34 cellular contexts compared by ENCODE assay signal in genomic region chr2:158569284-158569683, GRCh38.
DNase-seq lines count a peak whose midpoint lies in the region; ATAC-seq, FAIRE-seq and TF ChIP-seq lines count a peak whose summit lies in the region.
"Had no signal": no experiment of that assay in that cellular context is flagged by ENCODE, and none has a peak within 500 bp of the region (broad histone marks: within the 10 kb centered on the region; RNA-seq: fewer than 3 reads in every experiment).

No MANE protein-coding gene starts in this region.

- TF ChIP-seq RAD21 in HepG2 (CRISPR knock-in tag; IDR thresholded peaks at IDR 0.05), result no peak
- no peak for TF ChIP-seq RAD21 in A549 (conservative IDR thresholded peaks at IDR 0.05 in 1 of 2, IDR thresholded peaks at IDR 0.05 in 1 of 2)
- no peak for TF ChIP-seq RAD21 in IMR-90 (IDR thresholded peaks at IDR 0.05; ENCODE audit: low read length)
- TF ChIP-seq RAD21 in K562 (CRISPR knock-in tag; conservative IDR thresholded peaks at IDR 0.05 in 1 of 2, IDR thresholded peaks at IDR 0.05 in 1 of 2), result no peak

- TF ChIP-seq CTCF in HepG2 (CRISPR knock-in tag; IDR thresholded peaks at IDR 0.05) (no peak), right lobe of liver (IDR thresholded peaks at IDR 0.05) (no peak), A549 (IDR thresholded peaks at IDR 0.05) (no peak), IMR-90 (conservative IDR thresholded peaks at IDR 0.05; ENCODE audit: low read depth, low read length) (no peak), K562 (IDR thresholded peaks at IDR 0.05 in 2 of 3, conservative IDR thresholded peaks at IDR 0.05 in 1 of 3; ENCODE audit: insufficient read depth in 2 of 3, low read depth in 1 of 3, low read length in 3 of 3) (no peak)

- CTCF ChIA-PET in HepG2 (lab: Yijun Ruan, JAX; ENCODE audit: low intra/inter-chr PET ratio, low total read pairs), result no interaction called here
- CTCF ChIA-PET in A549 (lab: Yijun Ruan, JAX), result no interaction called here
- CTCF ChIA-PET in IMR-90 (lab: Yijun Ruan, JAX), result no interaction called here
- CTCF ChIA-PET in K562 (lab: Yijun Ruan, JAX; ENCODE audit: low intra/inter-chr PET ratio), result no interaction called here

- peaks cover 0 to 3% of the 10 kb centered on the region in 2 experiments; a peak in 1 of 4 replicates for H3K79me1 ChIP-seq in IMR-90 (ENCODE audit: low read depth in 1 of 2, low read length in 2 of 2)

- POLR2A ChIA-PET in HepG2 (lab: Yijun Ruan, JAX), result no interaction called here
- POLR2A ChIA-PET in A549 (lab: Yijun Ruan, JAX), result no interaction called here
- POLR2A ChIA-PET in IMR-90 (lab: Charles Lee; ENCODE audit: unreplicated experiment), result no interaction called here
- POLR2A ChIA-PET in K562 (lab: Yijun Ruan, JAX), result interaction anchor here (1.0 kb wide), 1 partner anchor 10 kb away, joined by 3 read pairs; no protein-coding TSS in a partner anchor

- no peak for TF ChIP-seq EP300 in HepG2 (IDR thresholded peaks at IDR 0.05; ENCODE audit: low read depth in 2 of 2, low read length in 2 of 2)
- TF ChIP-seq EP300 in HepG2 (CRISPR knock-in tag; IDR thresholded peaks at IDR 0.05; ENCODE audit: borderline replicate concordance), result no peak
- no peak for TF ChIP-seq EP300 in A549 (IDR thresholded peaks at IDR 0.05)
- TF ChIP-seq EP300 in K562 (IDR thresholded peaks at IDR 0.05; ENCODE audit: low read length), result no peak

- H2BK5ac ChIP-seq in IMR-90 (ENCODE audit: low read depth, low read length, poor library complexity, severe bottlenecking), result no peak overlapping the region

- H3K9me3 ChIP-seq in HepG2 (ENCODE audit: low read length), result no peaks in the 10 kb centered on the region
- H3K9me3 ChIP-seq in right lobe of liver, result no peaks in the 10 kb centered on the region
- H3K9me3 ChIP-seq in A549, result no peaks in the 10 kb centered on the region
- no peaks in the 10 kb centered on the region for H3K9me3 ChIP-seq in IMR-90 (ENCODE audit: control insufficient read depth, insufficient read depth, low read length)
- 0 out of 2 replicates have a peak, but pooled peaks cover 2% of the 10 kb centered on the region for H3K9me3 ChIP-seq in K562 (replicated peaks; ENCODE audit: control insufficient read depth, insufficient read depth, low read depth, low read length)
- H3K9me3 ChIP-seq: BE2C, Caco-2 had no signal

- no peak overlapping the region for H2BK20ac ChIP-seq in IMR-90 (ENCODE audit: low read depth, low read length)

- no peak overlapping the region for H3K4ac ChIP-seq in IMR-90 (ENCODE audit: low read depth, low read length)

- no peak overlapping the region for H4K91ac ChIP-seq in IMR-90 (ENCODE audit: insufficient read depth, low read depth, low read length)

- no peak overlapping the region for H3K9ac ChIP-seq in HepG2 (ENCODE audit: insufficient read depth, low read depth, low read length)
- H3K9ac ChIP-seq in IMR-90 (ENCODE audit: low read depth, low read length), result no peak overlapping the region
- no peak overlapping the region for H3K9ac ChIP-seq in K562 (ENCODE audit: insufficient read depth in 1 of 2, low read depth in 2 of 2, low read length in 2 of 2)
- H3K9ac ChIP-seq: BLaER1; BLaER1 treated with 17β-estradiol and CSF1 and Interleukin-3, amounts not matched to agents 10 nM and 100 nM had no signal

- H2AFZ ChIP-seq in HepG2 (ENCODE audit: low read length) (no peak overlapping the region), IMR-90 (replicated peaks; ENCODE audit: low read length, poor library complexity) (no peak overlapping the region), K562 (ENCODE audit: low read depth, low read length) (no peak overlapping the region)

- H3K36me3 ChIP-seq in HepG2 (replicated peaks in 1 of 2; ENCODE audit: control insufficient read depth in 1 of 2, insufficient read depth in 2 of 2, low read length in 2 of 2) (peaks cover 0 to 2% of the 10 kb centered on the region in 2 experiments; a peak in 4 of 5 replicates), right lobe of liver (no peaks in the 10 kb centered on the region), IMR-90 (ENCODE audit: control insufficient read depth, insufficient read depth, low read length) (no peaks in the 10 kb centered on the region), K562 (ENCODE audit: control insufficient read depth, insufficient read depth, low read length) (0 out of 3 replicates have a peak, but pooled peaks cover 2% of the 10 kb centered on the region)
- H3K36me3 ChIP-seq: BE2C; BLaER1; BLaER1 treated with 17β-estradiol and CSF1 and Interleukin-3, amounts not matched to agents 10 nM and 100 nM had no signal

- no peak overlapping the region for H2AK5ac ChIP-seq in IMR-90 (ENCODE audit: low read depth, low read length)

- H3K27me3 ChIP-seq in HepG2 (ENCODE audit: control insufficient read depth in 1 of 2, insufficient read depth in 2 of 2, low read length in 2 of 2) (no peaks in the 10 kb centered on the region), right lobe of liver (no peaks in the 10 kb centered on the region), IMR-90 (ENCODE audit: control insufficient read depth, insufficient read depth, low read length) (no peaks in the 10 kb centered on the region), K562 (ENCODE audit: control insufficient read depth in 2 of 2, insufficient read depth in 2 of 2, low read length in 2 of 2) (no peaks in the 10 kb centered on the region)
- H3K27me3 ChIP-seq: BE2C; BLaER1; BLaER1 treated with 17β-estradiol and CSF1 and Interleukin-3, amounts not matched to agents 10 nM and 100 nM had no signal

- H3K4me1 ChIP-seq in HepG2 (ENCODE audit: insufficient read depth, low read length), result no peaks in the 10 kb centered on the region
- H3K4me1 ChIP-seq in right lobe of liver, result no peaks in the 10 kb centered on the region
- H3K4me1 ChIP-seq in A549, result no peaks in the 10 kb centered on the region
- no peaks in the 10 kb centered on the region for H3K4me1 ChIP-seq in IMR-90 (ENCODE audit: control insufficient read depth, insufficient read depth, low read length)
- no peaks in the 10 kb centered on the region for H3K4me1 ChIP-seq in K562 (replicated peaks in 1 of 2; ENCODE audit: control insufficient read depth in 2 of 2, insufficient read depth in 2 of 2, low read length in 2 of 2)
- H3K4me1 ChIP-seq: BE2C; BLaER1; BLaER1 treated with 17β-estradiol and CSF1 and Interleukin-3, amounts not matched to agents 10 nM and 100 nM; Caco-2 had no signal

- H3K27ac ChIP-seq in HepG2 (ENCODE audit: extremely low read length, insufficient read depth, low read length) (no peak overlapping the region), right lobe of liver (no peak overlapping the region), A549 (no peak overlapping the region), IMR-90 (ENCODE audit: insufficient read depth, low read length) (no peak overlapping the region), K562 (ENCODE audit: extremely low read depth, low read depth, low read length) (no peak overlapping the region)
- H3K27ac ChIP-seq: 22Rv1; BLaER1; BLaER1 treated with 17β-estradiol and CSF1 and Interleukin-3, amounts not matched to agents 10 nM and 100 nM; C4-2B had no signal

- H3K4me3 ChIP-seq in HepG2 (replicated peaks in 1 of 3; ENCODE audit: insufficient read depth in 1 of 3, low read depth in 2 of 3, low read length in 3 of 3) (no peak overlapping the region), right lobe of liver (no peak overlapping the region), A549 (no peak overlapping the region), IMR-90 (ENCODE audit: insufficient read depth, low read depth, low read length) (no peak overlapping the region), K562 (no peak overlapping the region)
- H3K4me3 ChIP-seq: BLaER1; BLaER1 treated with 17β-estradiol and CSF1 and Interleukin-3, amounts not matched to agents 10 nM and 100 nM had no signal

- intact Hi-C loops in HepG2 (cut with micrococcal nuclease; ENCODE audit: unreplicated experiment), result no loop called here
- intact Hi-C loops in right lobe of liver (cut with DNase I), result no loop called here
- intact Hi-C loops in IMR-90 (cut with micrococcal nuclease), result no loop called here
- intact Hi-C loops in K562 (cut with micrococcal nuclease), result no loop called here

- no peak overlapping the region for H2BK120ac ChIP-seq in IMR-90 (ENCODE audit: low read depth, low read length)

- H3K79me2 ChIP-seq in HepG2 (ENCODE audit: insufficient read depth, low read length) (peaks cover 11% of the 10 kb centered on the region), K562 (ENCODE audit: control insufficient read depth, insufficient read depth, low read length) (no peaks in the 10 kb centered on the region; the same call in 2 of the 3 replicates)

- DNase-seq in HepG2 (ENCODE audit: low spot score) (no peak), right lobe of liver (no peak), A549 (ENCODE audit: low read depth in 1 of 2, low spot score in 1 of 2) (no peak), IMR-90 (no peak), K562 (ENCODE audit: extremely low read depth in 1 of 4, low spot score in 3 of 4) (no peak), HuH-7.5 (ENCODE audit: low spot score) (no peak), HT-29 (ENCODE audit: low spot score) (no peak)
- DNase-seq: 8988T; ACHN; AML-193; BE2C; C1 segment of cervical spinal cord; Caco-2; Calu3; CD4-positive, alpha-beta memory T cell; CD4-positive, alpha-beta T cell; CD4-positive, CD25-positive, alpha-beta regulatory T cell; CD8-positive, alpha-beta memory T cell; CD8-positive, alpha-beta T cell; COR-L47; DMS 273 treated with DMSO at 0.1 percent for 48 hours; DMS153; DMS53; DMS79; DMS79 treated with DMSO at 0.1 percent for 48 hours; DND-41; EL had no signal

- H4K20me1 ChIP-seq in HepG2 (ENCODE audit: insufficient read depth, low read length), result peaks cover 3% of the 10 kb centered on the region; the same call in 1 of the 2 replicates
- H4K20me1 ChIP-seq in IMR-90 (ENCODE audit: insufficient read depth, low read length), result no peaks in the 10 kb centered on the region
- H4K20me1 ChIP-seq in K562 (replicated peaks; ENCODE audit: control insufficient read depth, insufficient read depth, low read length), result no peaks in the 10 kb centered on the region
- H4K20me1 ChIP-seq: BLaER1; BLaER1 treated with 17β-estradiol and CSF1 and Interleukin-3, amounts not matched to agents 10 nM and 100 nM had no signal

- in situ Hi-C loops in HepG2 (cut with HindIII; ENCODE audit: extremely low pct_ligation_motif_present, low pct_unique_long_range_greater_than_20kb) (no loop called here), IMR-90 (cut with MboI; ENCODE audit: low sequenced_read_pairs) (no loop called here), K562 (cut with MboI) (no loop called here)

- H3K4me2 ChIP-seq in HepG2 (ENCODE audit: low read depth, low read length) (no peak overlapping the region), A549 (no peak overlapping the region), IMR-90 (ENCODE audit: low read depth, low read length) (no peak overlapping the region), K562 (ENCODE audit: insufficient read depth, low read length) (no peak overlapping the region)
- H3K4me2 ChIP-seq: BLaER1; BLaER1 treated with 17β-estradiol and CSF1 and Interleukin-3, amounts not matched to agents 10 nM and 100 nM had no signal

- H3K23ac ChIP-seq in IMR-90 (ENCODE audit: low read depth, low read length), result no peak overlapping the region

- no peak overlapping the region for H3K18ac ChIP-seq in IMR-90 (ENCODE audit: low read depth, low read length)

- no peak for TF ChIP-seq POLR2A in HepG2 (IDR thresholded peaks at IDR 0.05; ENCODE audit: insufficient read depth in 1 of 2, low read depth in 2 of 2, low read length in 2 of 2)
- no peak for TF ChIP-seq POLR2A in right lobe of liver (IDR thresholded peaks at IDR 0.05)
- no peak for TF ChIP-seq POLR2A in A549 (IDR thresholded peaks at IDR 0.05; ENCODE audit: low read length)
- no peak for TF ChIP-seq POLR2A in IMR-90 (IDR thresholded peaks at IDR 0.05; ENCODE audit: low read depth, low read length)
- no peak for TF ChIP-seq POLR2A in K562 (conservative IDR thresholded peaks at IDR 0.05)

- FAIRE-seq in HepG2 (lab: Jason Lieb, UNC) (no peak), A549 (lab: Jason Lieb, UNC) (no peak), K562 (lab: Jason Lieb, UNC) (no peak)
- FAIRE-seq: A204.1, D721Med had no signal

- no peak overlapping the region for H2AK9ac ChIP-seq in IMR-90 (replicated peaks; ENCODE audit: low read depth, low read length, poor library complexity)

- H4K5ac ChIP-seq in IMR-90 (ENCODE audit: low read depth, low read length), result no peak overlapping the region

- dilution Hi-C loops in IMR-90 (cut with HindIII; ENCODE audit: low sequenced_read_pairs, unreplicated experiment), result no loop called here

- 98% methylated on average over 2 of the region's 2 CpGs for WGBS in HepG2 (ENCODE audit: low lambda C conversion rate)
- WGBS in right lobe of liver (ENCODE audit: insufficient coverage, low coverage, low lambda C conversion rate, missing lambda C conversion rate), result 100% methylated on average over 2 of the region's 2 CpGs
- WGBS in A549 (ENCODE audit: missing lambda C conversion rate), result 96% methylated on average over 2 of the region's 2 CpGs
- WGBS in IMR-90 (ENCODE audit: extremely low coverage in 2 of 2, insufficient read length in 1 of 2), 2 experiments, result no CpG with 5 or more reads among the region's 2 CpGs
- 84% methylated on average over 2 of the region's 2 CpGs for WGBS in K562 (ENCODE audit: insufficient coverage, low coverage, missing lambda C conversion rate)

- H3K9me1 ChIP-seq in IMR-90 (ENCODE audit: insufficient read depth, low read length), result no peaks in the 10 kb centered on the region; the same call in 1 of the 2 replicates
- H3K9me1 ChIP-seq in K562 (ENCODE audit: control insufficient read depth, insufficient read depth, low read length), result no peaks in the 10 kb centered on the region

- BruUV-seq in HepG2 (replicated peaks; lab: Mats Ljungman, UMichigan) (no TSS peak), IMR-90 (replicated peaks; lab: Mats Ljungman, UMichigan) (no TSS peak), K562 (replicated peaks; lab: Mats Ljungman, UMichigan) (no TSS peak)

- H3K14ac ChIP-seq in IMR-90 (replicated peaks; ENCODE audit: low read depth, low read length), result no peak overlapping the region

- H4K8ac ChIP-seq in IMR-90 (ENCODE audit: low read depth in 2 of 2, low read length in 2 of 2), result no peak overlapping the region

- no peak overlapping the region for H3K56ac ChIP-seq in IMR-90 (ENCODE audit: extremely low read depth, insufficient read depth, low read length)

- no peak overlapping the region for H2BK15ac ChIP-seq in IMR-90 (ENCODE audit: low read depth, low read length)

- ATAC-seq in HepG2 (no peak), right lobe of liver (no peak), A549 (no peak), IMR-90 (ENCODE audit: low read depth) (no peak), K562 (no peak), HG03097 (IDR thresholded peaks at IDR 0.05; ENCODE audit: low FRiP score, unreplicated experiment) (no peak)
- ATAC-seq: CD8-positive, alpha-beta T cell had no signal

Comparison
In these comparisons a context has a peak if more than half of its experiments do, and no peak if none do; other contexts are left out.
1. Of the 241 proteins assayed by ChIP-seq in both HepG2 and K562: peak only in HepG2: none; only in K562: MAFG; in both: MAFF and MAFK; in neither: 238.